8 cellular contexts compared by ENCODE assay signal in the genomic region with DNA sequence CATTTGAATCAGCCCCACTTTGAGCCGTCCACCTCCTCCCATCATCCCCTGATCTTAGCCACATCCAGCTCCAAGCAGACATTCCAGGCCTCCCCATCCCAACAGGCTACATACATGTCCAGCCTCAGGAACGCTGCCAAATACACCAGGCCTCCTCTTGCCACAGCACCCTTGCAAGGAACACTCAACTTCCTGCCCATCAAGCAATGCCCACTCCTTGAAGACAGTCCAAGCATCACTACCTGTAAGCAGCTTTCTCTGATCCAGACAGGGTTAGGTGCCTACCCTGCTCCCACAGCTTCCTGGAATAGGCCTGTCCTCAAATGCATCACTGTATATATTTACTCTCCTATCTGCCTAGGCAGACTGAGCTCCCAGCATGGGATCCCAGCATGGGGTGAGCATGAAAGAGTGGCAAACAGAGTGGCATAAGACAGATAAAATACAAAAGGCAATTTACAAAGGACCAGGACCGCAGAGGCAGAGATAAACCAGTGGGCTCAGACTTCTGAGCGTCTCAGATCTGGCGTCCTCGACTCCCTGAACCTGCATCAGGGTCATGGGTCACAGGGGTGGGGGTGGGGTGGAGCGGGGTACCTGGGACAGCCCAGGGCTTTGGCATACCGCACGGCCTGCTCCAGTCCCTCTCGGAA. TPM values are rescaled to one million over a fixed set of nuclear protein-coding genes. Genes with fewer than 3 reads are reported as not detected.
A peak's percentile ranks its signal among the peaks of the same experiment; 100 is the strongest.
DNase-seq lines count a peak whose midpoint lies in the region; ATAC-seq, FAIRE-seq and TF ChIP-seq lines count a peak whose summit lies in the region.

No MANE protein-coding gene starts in this region.

- H3K27ac Mint-ChIP-seq in CD4-positive, alpha-beta T cell: peak overlapping the region; percentile 84
- peak overlapping the region; percentile 69 for H3K27ac Mint-ChIP-seq in activated CD4-positive, alpha-beta memory T cell treated with anti-CD3 and anti-CD28 coated beads, Interleukin-2, amount 10 ng/mL, durations not matched to agents 7 days and 5 days
- peak overlapping the region; percentile 85 for H3K27ac Mint-ChIP-seq in osteocyte (ENCODE audit: unreplicated experiment)

- peaks cover 6% of the 10 kb centered on the region for H3K27me3 ChIP-seq in CD4-positive, alpha-beta T cell (ENCODE audit: control insufficient read depth, insufficient read depth, low read length)
- H3K27me3 ChIP-seq in gastroesophageal sphincter: no peaks in the 10 kb centered on the region

- ATAC-seq in CD4-positive, alpha-beta T cell (ENCODE audit: poor library complexity): no peak
- no peak for ATAC-seq in gastroesophageal sphincter
- ATAC-seq in HG02571 (IDR thresholded peaks at IDR 0.05; ENCODE audit: unreplicated experiment): no peak
- no peak for ATAC-seq in GM19035 (IDR thresholded peaks at IDR 0.05; ENCODE audit: unreplicated experiment)

- no peaks in the 10 kb centered on the region for H3K9me3 Mint-ChIP-seq in CD4-positive, alpha-beta T cell
- H3K9me3 Mint-ChIP-seq in activated CD4-positive, alpha-beta memory T cell treated with anti-CD3 and anti-CD28 coated beads, Interleukin-2, amount 10 ng/mL, durations not matched to agents 7 days and 5 days: no peaks in the 10 kb centered on the region
- H3K9me3 Mint-ChIP-seq in osteocyte (ENCODE audit: unreplicated experiment): peaks cover 5% of the 10 kb centered on the region

- H3K4me1 ChIP-seq in gastroesophageal sphincter: peaks cover 0 to 23% (median 4%) of the 10 kb centered on the region in 3 donors

- H3K9me3 ChIP-seq in CD4-positive, alpha-beta T cell (ENCODE audit: control insufficient read depth, low read length): no peaks in the 10 kb centered on the region
- no peaks in the 10 kb centered on the region for H3K9me3 ChIP-seq in gastroesophageal sphincter

- peaks cover 20% of the 10 kb centered on the region for H3K4me1 Mint-ChIP-seq in CD4-positive, alpha-beta T cell (ENCODE audit: low read depth)
- H3K4me1 Mint-ChIP-seq in activated CD4-positive, alpha-beta memory T cell treated with anti-CD3 and anti-CD28 coated beads, Interleukin-2, amount 10 ng/mL, durations not matched to agents 7 days and 5 days: peaks cover 25% of the 10 kb centered on the region
- peaks cover 23% of the 10 kb centered on the region for H3K4me1 Mint-ChIP-seq in osteocyte (ENCODE audit: unreplicated experiment)

- FAIRE-seq in HTR-8/SVneo (lab: Jason Lieb, UNC): no peak

- CTCF ChIA-PET in CD4-positive, alpha-beta T cell (lab: Charles Lee): no interaction called here
- CTCF ChIA-PET in activated CD4-positive, alpha-beta memory T cell treated with anti-CD3 and anti-CD28 coated beads, Interleukin-2, amount 10 ng/mL, durations not matched to agents 7 days and 5 days (lab: Charles Lee): interaction anchor here (1.5 kb wide), 1 partner anchor 38 kb away, joined by 4 read pairs; no protein-coding TSS in a partner anchor

- no peak for TF ChIP-seq POLR2A in gastroesophageal sphincter (IDR thresholded peaks at IDR 0.05)

- H3K27ac ChIP-seq in CD4-positive, alpha-beta T cell (ENCODE audit: low read depth, low read length): peak overlapping the region; percentile 2
- H3K27ac ChIP-seq in gastroesophageal sphincter: peak overlapping the region; percentile 73 to 96 (median 94)

- peak overlapping the region; percentile 81 for H3K4me3 Mint-ChIP-seq in CD4-positive, alpha-beta T cell
- peak overlapping the region; percentile 73 for H3K4me3 Mint-ChIP-seq in activated CD4-positive, alpha-beta memory T cell treated with anti-CD3 and anti-CD28 coated beads, Interleukin-2, amount 10 ng/mL, durations not matched to agents 7 days and 5 days
- peak overlapping the region; percentile 71 for H3K4me3 Mint-ChIP-seq in osteocyte (ENCODE audit: unreplicated experiment)

- peak overlapping the region; percentile 46 to 75 for H3K4me3 ChIP-seq in gastroesophageal sphincter

- no peak for DNase-seq in CD4-positive, alpha-beta T cell
- DNase-seq in HTR-8/SVneo (ENCODE audit: insufficient read length, low spot score) (peak; percentile 13), osteocyte (ENCODE audit: extremely low spot score, unreplicated experiment) (peak; percentile 83), amniotic stem cell (lab: John Stamatoyannopoulos, UW) (no peak)
- DNase-seq in activated CD4-positive, alpha-beta memory T cell treated with anti-CD3 and anti-CD28 coated beads, Interleukin-2, amount 10 ng/mL, durations not matched to agents 7 days and 5 days: no peak

- WGBS in gastroesophageal sphincter (ENCODE audit: low coverage in 1 of 2), 2 donors: 31 to 47% methylated on average over 2 to 3 of the region's 10 CpGs

- no peak for TF ChIP-seq CTCF in CD4-positive, alpha-beta T cell (IDR thresholded peaks at IDR 0.05)
- TF ChIP-seq CTCF in gastroesophageal sphincter (IDR thresholded peaks at IDR 0.05): no peak
- no peak for TF ChIP-seq CTCF in osteocyte (IDR thresholded peaks at IDR 0.05)

- peaks cover 6% of the 10 kb centered on the region for H3K27me3 Mint-ChIP-seq in CD4-positive, alpha-beta T cell
- H3K27me3 Mint-ChIP-seq in activated CD4-positive, alpha-beta memory T cell treated with anti-CD3 and anti-CD28 coated beads, Interleukin-2, amount 10 ng/mL, durations not matched to agents 7 days and 5 days: peaks cover 18% of the 10 kb centered on the region
- H3K27me3 Mint-ChIP-seq in osteocyte (ENCODE audit: unreplicated experiment): no peaks in the 10 kb centered on the region

- no peak for TF ChIP-seq EP300 in gastroesophageal sphincter (IDR thresholded peaks at IDR 0.05)

- intact Hi-C loops in CD4-positive, alpha-beta T cell (cut with DNase I, micrococcal nuclease): loop anchor here in 1 of 2 experiments (5.0 to 10.0 kb wide), 2 partner anchors 66 to 492 kb away; a partner anchor contains a TSS

- H3K36me3 Mint-ChIP-seq in CD4-positive, alpha-beta T cell (ENCODE audit: low read depth): peaks cover 47% of the 10 kb centered on the region
- peaks cover 37% of the 10 kb centered on the region for H3K36me3 Mint-ChIP-seq in activated CD4-positive, alpha-beta memory T cell treated with anti-CD3 and anti-CD28 coated beads, Interleukin-2, amount 10 ng/mL, durations not matched to agents 7 days and 5 days (ENCODE audit: low read depth)
- peaks cover 31% of the 10 kb centered on the region for H3K36me3 Mint-ChIP-seq in osteocyte (ENCODE audit: unreplicated experiment)

- H3K36me3 ChIP-seq in gastroesophageal sphincter: peaks cover 0 to 44% of the 10 kb centered on the region in 2 donors

- POLR2A ChIA-PET in CD4-positive, alpha-beta T cell (lab: Charles Lee): interaction anchor here (0.6 to 2.2 kb wide), 4 partner anchors 25 to 691 kb away, joined by 4 to 15 read pairs (median 4); a partner anchor contains a TSS
- POLR2A ChIA-PET in activated CD4-positive, alpha-beta memory T cell treated with anti-CD3 and anti-CD28 coated beads, Interleukin-2, amount 10 ng/mL, durations not matched to agents 7 days and 5 days (lab: Charles Lee): interaction anchor here (1.2 to 1.5 kb wide), 2 partner anchors 78 to 86 kb away, joined by 3 to 4 read pairs; a partner anchor contains a TSS

RNA-seq across cellular contexts. Expression of a gene that starts 0.8 kb away (rescaled TPM):
- 10 to 100 TPM; 26.1 to 31.6 TPM for total RNA-seq in CD4-positive, alpha-beta T cell
- total RNA-seq in activated CD4-positive, alpha-beta memory T cell treated with anti-CD3 and anti-CD28 coated beads, Interleukin-2, amount 10 ng/mL, durations not matched to agents 7 days and 5 days: 10 to 100 TPM; 15.6 to 16.8 TPM
- total RNA-seq in gastroesophageal sphincter: 100 to 1,000 TPM in 1 of 4 donors, 10 to 100 TPM in 3; 29.4 to 116 (median 50.8) TPM
- total RNA-seq in osteocyte: 43.2 and 45.9 TPM in 2 replicates

Comparison
In these comparisons a context has a peak if more than half of its experiments do, and no peak if none do; other contexts are left out.
1. DNase-seq: peak in HTR-8/SVneo (single experiment) and osteocyte (single experiment); none in CD4-positive, alpha-beta T cell (0 of 10), activated CD4-positive, alpha-beta memory T cell treated with anti-CD3 and anti-CD28 coated beads, Interleukin-2, amount 10 ng/mL, durations not matched to agents 7 days and 5 days (single experiment) and amniotic stem cell (single experiment).
2. Peak in every context shown above with its lines, with median percentiles within 50 percentile points of each other: H3K27ac Mint-ChIP-seq and H3K4me3 Mint-ChIP-seq.